ENCODE assay signal across 12 cellular contexts in genomic region chr7:92158660-92159575, GRCh38. TPM values are rescaled to one million over a fixed set of nuclear protein-coding genes. Genes with fewer than 3 reads are reported as not detected.
A peak's percentile ranks its signal among the peaks of the same experiment; 100 is the strongest.
DNase-seq lines count a peak whose midpoint lies in the region; ATAC-seq, FAIRE-seq and TF ChIP-seq lines count a peak whose summit lies in the region.
"Had no signal": no experiment of that assay in that cellular context is flagged by ENCODE, and none has a peak within 500 bp of the region (broad histone marks: within the 10 kb centered on the region; RNA-seq: fewer than 3 reads in every experiment).

No MANE protein-coding gene starts in this region.

- CTCF ChIA-PET in AG04449 (lab: Yijun Ruan, JAX): interaction anchor here (5.5 kb wide), 1 partner anchor 20 kb away, joined by 30 read pairs; the partner anchor contains the start of gene LRRD1
- CTCF ChIA-PET in K562 (lab: Yijun Ruan, JAX; ENCODE audit: low intra/inter-chr PET ratio): no interaction called here

- WGBS in K562 (ENCODE audit: insufficient coverage, low coverage, missing lambda C conversion rate): 11% methylated on average over 3 of the region's 3 CpGs

- no peaks in the 10 kb centered on the region for H4K20me1 ChIP-seq in K562 (replicated peaks; ENCODE audit: control insufficient read depth, insufficient read depth, low read length)

- TF ChIP-seq POLR2A in K562 (conservative IDR thresholded peaks at IDR 0.05): no peak

- no peak overlapping the region for H3K4me2 ChIP-seq in K562 (ENCODE audit: insufficient read depth, low read length)

- H3K36me3 ChIP-seq in K562 (ENCODE audit: control insufficient read depth, insufficient read depth, low read length): no peaks in the 10 kb centered on the region

- H3K27me3 ChIP-seq in K562 (ENCODE audit: control insufficient read depth in 2 of 2, insufficient read depth in 2 of 2, low read length in 2 of 2): peaks cover 0 to 2% of the 10 kb centered on the region in 2 experiments; a peak in 3 of 5 replicates

- TF ChIP-seq EP300 in K562 (IDR thresholded peaks at IDR 0.05; ENCODE audit: low read length): no peak

- BruUV-seq in K562 (replicated peaks; lab: Mats Ljungman, UMichigan): no TSS peak

- in situ Hi-C loops in K562 (cut with MboI): no loop called here

- intact Hi-C loops in K562 (cut with micrococcal nuclease): no loop called here

- no peak overlapping the region for H2AFZ ChIP-seq in K562 (ENCODE audit: low read depth, low read length)

- DNase-seq in AG04449 (ENCODE audit: low read depth, low spot score) (peak; percentile 73), K562 (ENCODE audit: extremely low read depth in 1 of 4, low spot score in 3 of 4) (no peak), GDM1 (lab: John Stamatoyannopoulos, UW) (no peak), iPS-NIHi7 (ENCODE audit: extremely low spot score) (no peak), NCI-H1092 treated with DMSO at 0.1 percent for 48 hours (lab: John Stamatoyannopoulos, UW) (no peak)
- DNase-seq: C1 segment of cervical spinal cord, H7, left colon, NCI-H2029 had no signal

- no peaks in the 10 kb centered on the region for H3K9me1 ChIP-seq in K562 (ENCODE audit: control insufficient read depth, insufficient read depth, low read length)

- H3K4me3 ChIP-seq in AG04449 (ENCODE audit: low read depth, low read length) (no peak overlapping the region), K562 (no peak overlapping the region)

- no peak overlapping the region for H3K9ac ChIP-seq in K562 (ENCODE audit: insufficient read depth in 1 of 2, low read depth in 2 of 2, low read length in 2 of 2)

- H3K4me1 ChIP-seq in K562 (replicated peaks in 1 of 2; ENCODE audit: control insufficient read depth in 2 of 2, insufficient read depth in 2 of 2, low read length in 2 of 2): peaks cover 0 to 5% of the 10 kb centered on the region in 2 experiments; a peak in 2 of 5 replicates

- POLR2A ChIA-PET in AG04449 (lab: Yijun Ruan, JAX): no interaction called here
- POLR2A ChIA-PET in K562 (lab: Yijun Ruan, JAX): no interaction called here

- peak; percentile 92 for ATAC-seq in GM19395 (IDR thresholded peaks at IDR 0.05; ENCODE audit: unreplicated experiment)
- peak; percentile 64 for ATAC-seq in HG03108 (IDR thresholded peaks at IDR 0.05; ENCODE audit: unreplicated experiment)
- no peak for ATAC-seq in K562
- ATAC-seq in GM19467 (IDR thresholded peaks at IDR 0.05; ENCODE audit: unreplicated experiment): no peak
- ATAC-seq: left colon had no signal

- H3K79me2 ChIP-seq in K562 (ENCODE audit: control insufficient read depth, insufficient read depth, low read length): no peaks in the 10 kb centered on the region

- no peak overlapping the region for H3K27ac ChIP-seq in K562 (ENCODE audit: extremely low read depth, low read depth, low read length)

- TF ChIP-seq RAD21 in K562 (CRISPR knock-in tag; conservative IDR thresholded peaks at IDR 0.05 in 1 of 2, IDR thresholded peaks at IDR 0.05 in 1 of 2): no peak

- TF ChIP-seq CTCF in AG04449 (IDR thresholded peaks at IDR 0.05; ENCODE audit: insufficient read depth, low read length, missing control alignments) (no peak), K562 (IDR thresholded peaks at IDR 0.05 in 2 of 3, conservative IDR thresholded peaks at IDR 0.05 in 1 of 3; ENCODE audit: insufficient read depth in 2 of 3, low read depth in 1 of 3, low read length in 3 of 3) (no peak)

- FAIRE-seq in K562 (lab: Jason Lieb, UNC): no peak

- H3K9me3 ChIP-seq in K562 (replicated peaks; ENCODE audit: control insufficient read depth, insufficient read depth, low read depth, low read length): no peaks in the 10 kb centered on the region

TF ChIP-seq in K562, 482 proteins besides CTCF, POLR2A, EP300 and RAD21:
- TF ChIP-seq CEBPB (tag; IDR thresholded peaks at IDR 0.05): 0 out of 2 replicates have a peak, but pooled peaks have one; percentile 23
- no peak for TF ChIP-seq GTF2F1 (IDR thresholded peaks at IDR 0.05; ENCODE audit: low read depth, low read length)
- TF ChIP-seq ZNF316 (IDR thresholded peaks at IDR 0.05): 0 out of 2 replicates have a peak, but pooled peaks have one; percentile 6

RNA-seq across cellular contexts. Expression of gene LRRD1, which starts 20.0 kb away (rescaled TPM):
- not detected in 2 replicates for total RNA-seq in K562 (2011; cell fraction: chromatin; rRNA removed; ENCODE audit: low replicate concordance)
- not detected in 2 replicates for total RNA-seq in K562 (2011; cell fraction: nucleolus; rRNA removed)
- total RNA-seq in K562 (2011; cell fraction: nucleoplasm; rRNA removed): not detected in 2 replicates
- not detected in 2 replicates for total RNA-seq in K562 (2014; rRNA removed)
- 0.15 TPM in 1 of 2 replicates, not detected in the other for total RNA-seq in K562 (2014; rRNA removed; fragmentation: Illumina TruSeq; extraction: Trizol)
- 0.07 TPM in 1 of 2 replicates, not detected in the other for total RNA-seq in K562 (2015; rRNA removed; fragmentation: Illumina TruSeq; extraction: Trizol)
- total RNA-seq in K562 (2021): not detected in 2 replicates
- not detected in 2 replicates for polyA plus RNA-seq in K562 (2011; rRNA removed)
- polyA plus RNA-seq in K562 (2011; cell fraction: cytosol; rRNA removed): not detected in 2 replicates
- polyA plus RNA-seq in K562 (2011; cell fraction: nucleus; rRNA removed): not detected in 2 replicates
- polyA plus RNA-seq in K562 (2012): not detected in 2 replicates
- polyA plus RNA-seq in K562 (2014; fragmentation: Illumina TruSeq; extraction: Trizol): not detected in 2 replicates
- polyA plus RNA-seq in K562 (2014; fragmentation: Nextera tagmentation; extraction: Ambion mirVana): not detected
- not detected in 2 replicates for polyA plus RNA-seq in K562 (2014; rRNA removed)
- polyA minus RNA-seq in K562 (2011; rRNA and poly(A)+ RNA removed): not detected in 2 replicates
- not detected in 2 replicates for polyA minus RNA-seq in K562 (2011; cell fraction: cytosol; rRNA and poly(A)+ RNA removed)
- not detected in 2 replicates for polyA minus RNA-seq in K562 (2011; cell fraction: nucleus; rRNA and poly(A)+ RNA removed)
- total RNA-seq: H7 had no signal

RNA-seq across cellular contexts. Expression of gene CYP51A1, which starts 24.6 kb away (rescaled TPM):
- 73.8 and 158 TPM in 2 replicates for total RNA-seq in K562 (2011; cell fraction: chromatin; rRNA removed; ENCODE audit: low replicate concordance)
- 89.6 and 115 TPM in 2 replicates for total RNA-seq in K562 (2011; cell fraction: nucleolus; rRNA removed)
- 151 and 183 TPM in 2 replicates for total RNA-seq in K562 (2011; cell fraction: nucleoplasm; rRNA removed)
- 87.0 and 92.0 TPM in 2 replicates for total RNA-seq in K562 (2014; rRNA removed)
- 151 and 168 TPM in 2 replicates for total RNA-seq in K562 (2014; rRNA removed; fragmentation: Illumina TruSeq; extraction: Trizol)
- total RNA-seq in K562 (2015; rRNA removed; fragmentation: Illumina TruSeq; extraction: Trizol): 99.9 and 106 TPM in 2 replicates
- total RNA-seq in K562 (2021): 107 and 109 TPM in 2 replicates
- 25.5 and 35.4 TPM in 2 replicates for polyA plus RNA-seq in K562 (2011; rRNA removed)
- polyA plus RNA-seq in K562 (2011; cell fraction: cytosol; rRNA removed): 14.1 and 20.6 TPM in 2 replicates
- polyA plus RNA-seq in K562 (2011; cell fraction: nucleus; rRNA removed): 7.0 and 10.3 TPM in 2 replicates
- 40.7 and 93.1 TPM in 2 replicates for polyA plus RNA-seq in K562 (2012)
- 71.1 and 80.3 TPM in 2 replicates for polyA plus RNA-seq in K562 (2014; fragmentation: Illumina TruSeq; extraction: Trizol)
- 10 to 100 TPM; 41.8 to 42.2 TPM for polyA plus RNA-seq in K562 (2014; fragmentation: Nextera tagmentation; extraction: Ambion mirVana)
- polyA plus RNA-seq in K562 (2014; rRNA removed): 62.0 and 62.2 TPM in 2 replicates
- 65.2 and 67.5 TPM in 2 replicates for polyA minus RNA-seq in K562 (2011; rRNA and poly(A)+ RNA removed)
- polyA minus RNA-seq in K562 (2011; cell fraction: cytosol; rRNA and poly(A)+ RNA removed): 40.1 and 41.6 TPM in 2 replicates
- polyA minus RNA-seq in K562 (2011; cell fraction: nucleus; rRNA and poly(A)+ RNA removed): 9.8 and 15.9 TPM in 2 replicates

Comparison
In these comparisons a context has a peak if more than half of its experiments do, and no peak if none do; other contexts are left out.
1. ATAC-seq: peak in GM19395 (single experiment) and HG03108 (single experiment); none in K562 (single experiment) and GM19467 (single experiment).